Comparison of ENCODE assay signal across 22 cellular contexts in the genomic region with DNA sequence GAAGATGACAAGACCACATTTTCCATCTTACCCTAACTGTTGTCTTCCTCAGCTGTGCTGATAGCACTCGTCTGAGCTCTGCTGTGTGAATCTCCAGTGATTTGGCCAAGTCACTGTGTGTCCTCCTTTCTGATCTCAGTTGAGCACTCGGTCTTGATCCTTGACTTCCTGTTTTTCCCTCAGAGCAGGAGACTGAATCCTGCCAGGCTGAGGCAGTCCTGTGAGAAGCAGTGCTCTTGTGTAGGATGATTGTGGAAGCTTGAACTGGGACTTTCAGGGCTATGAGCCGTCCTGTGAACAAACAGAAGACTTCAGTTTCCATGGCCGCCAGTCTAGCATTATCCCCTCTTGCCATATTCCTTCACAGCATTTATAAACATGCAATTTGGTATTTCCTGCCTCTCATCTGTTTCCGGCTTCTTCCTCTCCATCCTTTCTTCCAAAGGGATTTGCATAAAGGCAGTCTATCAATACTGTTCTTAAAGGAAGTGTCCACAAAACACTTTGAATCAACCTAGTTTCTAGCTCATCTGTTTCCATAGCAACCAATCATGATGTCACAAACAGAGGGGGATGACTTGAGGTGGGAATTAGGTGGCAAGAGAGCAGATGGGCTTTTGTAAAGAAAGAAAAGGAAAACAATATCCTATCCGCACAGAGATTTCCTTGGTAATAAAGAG.
DNase-seq lines count a peak whose midpoint lies in the region; ATAC-seq and TF ChIP-seq lines count a peak whose summit lies in the region.
"Had no signal": no experiment of that assay in that cellular context is flagged by ENCODE, and none has a peak within 500 bp of the region (broad histone marks: within the 10 kb centered on the region; RNA-seq: fewer than 3 reads in every experiment).

No MANE protein-coding gene starts in this region.

- H3K27ac ChIP-seq in left ventricle myocardium inferior (replicated peaks), result peak overlapping the region; percentile 21
- H3K27ac ChIP-seq in epithelial cell of prostate, result peak overlapping the region; percentile 96
- H3K27ac ChIP-seq: SK-N-MC, transverse colon had no signal

- H3K27ac Mint-ChIP-seq in mesothelial cell of epicardium, result peak overlapping the region; percentile 10
- H3K27ac Mint-ChIP-seq in stimulated activated naive B cell treated with anti-CD40 and anti-IgM and Interleukin-4, amounts not matched to agents 10 μg/mL and 1 μg/mL and 100 μg/mL, for 72 hours, result no peak overlapping the region
- H3K27ac Mint-ChIP-seq in stimulated activated memory B cell treated with anti-CD40 and anti-IgM and Interleukin-4, amounts not matched to agents 10 μg/mL and 1 μg/mL and 100 μg/mL, for 72 hours, result no peak overlapping the region
- H3K27ac Mint-ChIP-seq: activated CD8-positive, alpha-beta memory T cell treated with anti-CD3 and anti-CD28 coated beads, Interleukin-2, amount 10 ng/mL, durations not matched to agents 7 days and 5 days; activated T-helper 2 cell treated with anti-CD3 and anti-CD28 coated beads, Interferon-gamma antibody, Interleukin-2, Interleukin-4, amounts not matched to agents 10 μg/mL and 5 μg/mL and 100 μg/mL, durations not matched to agents 14 hours and 24 hours and 36 hours had no signal

- no peaks in the 10 kb centered on the region for H3K36me3 Mint-ChIP-seq in mesothelial cell of epicardium
- H3K36me3 Mint-ChIP-seq in stimulated activated naive B cell treated with anti-CD40 and anti-IgM and Interleukin-4, amounts not matched to agents 10 μg/mL and 1 μg/mL and 100 μg/mL, for 72 hours, result no peaks in the 10 kb centered on the region
- no peaks in the 10 kb centered on the region for H3K36me3 Mint-ChIP-seq in stimulated activated memory B cell treated with anti-CD40 and anti-IgM and Interleukin-4, amounts not matched to agents 10 μg/mL and 1 μg/mL and 100 μg/mL, for 72 hours
- H3K36me3 Mint-ChIP-seq: activated CD8-positive, alpha-beta memory T cell treated with anti-CD3 and anti-CD28 coated beads, Interleukin-2, amount 10 ng/mL, durations not matched to agents 7 days and 5 days; CD8-positive, alpha-beta memory T cell had no signal

- H3K27me3 ChIP-seq in left ventricle myocardium inferior (ENCODE audit: low read depth), result peaks cover 17% of the 10 kb centered on the region
- H3K27me3 ChIP-seq: transverse colon had no signal

- H3K4me1 Mint-ChIP-seq in mesothelial cell of epicardium, result peaks cover 3% of the 10 kb centered on the region
- H3K4me1 Mint-ChIP-seq in stimulated activated naive B cell treated with anti-CD40 and anti-IgM and Interleukin-4, amounts not matched to agents 10 μg/mL and 1 μg/mL and 100 μg/mL, for 72 hours, result no peaks in the 10 kb centered on the region
- H3K4me1 Mint-ChIP-seq in stimulated activated memory B cell treated with anti-CD40 and anti-IgM and Interleukin-4, amounts not matched to agents 10 μg/mL and 1 μg/mL and 100 μg/mL, for 72 hours, result no peaks in the 10 kb centered on the region

- H3K4me1 ChIP-seq in left ventricle myocardium inferior, result peaks cover 4% of the 10 kb centered on the region
- H3K4me1 ChIP-seq: transverse colon had no signal

- intact Hi-C loops in left ventricle myocardium inferior (cut with micrococcal nuclease) (no loop called here), Right ventricle myocardium superior (cut with DNase I) (no loop called here)

- H3K4me3 Mint-ChIP-seq in mesothelial cell of epicardium, result no peak overlapping the region
- H3K4me3 Mint-ChIP-seq in stimulated activated naive B cell treated with anti-CD40 and anti-IgM and Interleukin-4, amounts not matched to agents 10 μg/mL and 1 μg/mL and 100 μg/mL, for 72 hours, result no peak overlapping the region
- no peak overlapping the region for H3K4me3 Mint-ChIP-seq in stimulated activated memory B cell treated with anti-CD40 and anti-IgM and Interleukin-4, amounts not matched to agents 10 μg/mL and 1 μg/mL and 100 μg/mL, for 72 hours
- H3K4me3 Mint-ChIP-seq: activated CD8-positive, alpha-beta memory T cell treated with anti-CD3 and anti-CD28 coated beads, Interleukin-2, amount 10 ng/mL, durations not matched to agents 7 days and 5 days; CD8-positive, alpha-beta memory T cell had no signal

- TF ChIP-seq CTCF in left ventricle myocardium inferior (IDR thresholded peaks at IDR 0.05; ENCODE audit: borderline replicate concordance) (no peak), mesothelial cell of epicardium (IDR thresholded peaks at IDR 0.05; ENCODE audit: unreplicated experiment) (no peak)

- no peaks in the 10 kb centered on the region for H3K9me3 ChIP-seq in left ventricle myocardium inferior (replicated peaks)
- H3K9me3 ChIP-seq: transverse colon had no signal

- DNase-seq in left ventricle myocardium inferior, result no peak
- no peak for DNase-seq in Right ventricle myocardium superior
- DNase-seq in epithelial cell of prostate (ENCODE audit: low read depth, low spot score), result no peak
- DNase-seq in mesothelial cell of epicardium (ENCODE audit: low spot score in 2 of 2, unreplicated experiment in 2 of 2), result no peak
- no peak for DNase-seq in NCI-H1930 (lab: John Stamatoyannopoulos, UW)
- no peak for DNase-seq in stimulated activated naive B cell treated with anti-CD40 and anti-IgM and Interleukin-4, amounts not matched to agents 10 μg/mL and 1 μg/mL and 100 μg/mL, for 72 hours
- DNase-seq: activated CD8-positive, alpha-beta memory T cell treated with anti-CD3 and anti-CD28 coated beads, Interleukin-2, amount 10 ng/mL, durations not matched to agents 7 days and 5 days; amniotic stem cell; CD8-positive, alpha-beta memory T cell; central memory CD4-positive, alpha-beta T cell; EL; GOT3; midbrain; NCI-H1694 treated with DMSO at 0.1 percent for 48 hours; retina; stimulated activated naive CD8-positive, alpha-beta T cell treated with anti-CD3 and anti-CD28 coated beads, Interleukin-15, Interleukin-2, amounts not matched to agents 100 U/mL and 50 U/mL, for 24 hours; transverse colon had no signal

- H3K27me3 Mint-ChIP-seq in mesothelial cell of epicardium (ENCODE audit: low read depth), result peaks cover 19% of the 10 kb centered on the region
- peaks cover 0 to 1% of the 10 kb centered on the region in 2 donors for H3K27me3 Mint-ChIP-seq in stimulated activated naive B cell treated with anti-CD40 and anti-IgM and Interleukin-4, amounts not matched to agents 10 μg/mL and 1 μg/mL and 100 μg/mL, for 72 hours
- no peaks in the 10 kb centered on the region for H3K27me3 Mint-ChIP-seq in stimulated activated memory B cell treated with anti-CD40 and anti-IgM and Interleukin-4, amounts not matched to agents 10 μg/mL and 1 μg/mL and 100 μg/mL, for 72 hours
- H3K27me3 Mint-ChIP-seq: activated CD8-positive, alpha-beta memory T cell treated with anti-CD3 and anti-CD28 coated beads, Interleukin-2, amount 10 ng/mL, durations not matched to agents 7 days and 5 days had no signal

- ATAC-seq in Right ventricle myocardium superior (ENCODE audit: poor library complexity) (no peak), HG02981 (IDR thresholded peaks at IDR 0.05; ENCODE audit: unreplicated experiment) (no peak)
- no peak for ATAC-seq in stimulated activated naive B cell treated with anti-CD40 and anti-IgM and Interleukin-4, amounts not matched to agents 10 μg/mL and 1 μg/mL and 100 μg/mL, for 72 hours (replicated peaks)
- ATAC-seq in stimulated activated memory B cell treated with anti-CD40 and anti-IgM and Interleukin-4, amounts not matched to agents 10 μg/mL and 1 μg/mL and 100 μg/mL, for 72 hours, result no peak
- ATAC-seq: activated CD4-positive, CD25-positive, alpha-beta regulatory T cell treated with anti-CD3 and anti-CD28 coated beads, Interleukin-2, amount 50 U/mL, for 24 hours; activated CD8-positive, alpha-beta memory T cell treated with anti-CD3 and anti-CD28 coated beads, Interleukin-2, amount 10 ng/mL, durations not matched to agents 7 days and 5 days; stimulated activated naive CD8-positive, alpha-beta T cell treated with anti-CD3 and anti-CD28 coated beads, Interleukin-15, Interleukin-2, amounts not matched to agents 100 U/mL and 50 U/mL, for 24 hours had no signal

- no peaks in the 10 kb centered on the region for H3K36me3 ChIP-seq in left ventricle myocardium inferior
- H3K36me3 ChIP-seq: transverse colon had no signal

- H3K9me3 Mint-ChIP-seq in mesothelial cell of epicardium, result no peaks in the 10 kb centered on the region
- peaks cover 3 to 9% of the 10 kb centered on the region in 2 donors for H3K9me3 Mint-ChIP-seq in stimulated activated naive B cell treated with anti-CD40 and anti-IgM and Interleukin-4, amounts not matched to agents 10 μg/mL and 1 μg/mL and 100 μg/mL, for 72 hours
- peaks cover 9% of the 10 kb centered on the region for H3K9me3 Mint-ChIP-seq in stimulated activated memory B cell treated with anti-CD40 and anti-IgM and Interleukin-4, amounts not matched to agents 10 μg/mL and 1 μg/mL and 100 μg/mL, for 72 hours
- H3K9me3 Mint-ChIP-seq: activated T-helper 2 cell treated with anti-CD3 and anti-CD28 coated beads, Interferon-gamma antibody, Interleukin-2, Interleukin-4, amounts not matched to agents 10 μg/mL and 5 μg/mL and 100 μg/mL, durations not matched to agents 14 hours and 24 hours and 36 hours had no signal

- H3K4me3 ChIP-seq in left ventricle myocardium inferior, result no peak overlapping the region
- H3K4me3 ChIP-seq: SK-N-MC, transverse colon had no signal
